ENCODE assay signal across 9 cellular contexts in the genomic region with DNA sequence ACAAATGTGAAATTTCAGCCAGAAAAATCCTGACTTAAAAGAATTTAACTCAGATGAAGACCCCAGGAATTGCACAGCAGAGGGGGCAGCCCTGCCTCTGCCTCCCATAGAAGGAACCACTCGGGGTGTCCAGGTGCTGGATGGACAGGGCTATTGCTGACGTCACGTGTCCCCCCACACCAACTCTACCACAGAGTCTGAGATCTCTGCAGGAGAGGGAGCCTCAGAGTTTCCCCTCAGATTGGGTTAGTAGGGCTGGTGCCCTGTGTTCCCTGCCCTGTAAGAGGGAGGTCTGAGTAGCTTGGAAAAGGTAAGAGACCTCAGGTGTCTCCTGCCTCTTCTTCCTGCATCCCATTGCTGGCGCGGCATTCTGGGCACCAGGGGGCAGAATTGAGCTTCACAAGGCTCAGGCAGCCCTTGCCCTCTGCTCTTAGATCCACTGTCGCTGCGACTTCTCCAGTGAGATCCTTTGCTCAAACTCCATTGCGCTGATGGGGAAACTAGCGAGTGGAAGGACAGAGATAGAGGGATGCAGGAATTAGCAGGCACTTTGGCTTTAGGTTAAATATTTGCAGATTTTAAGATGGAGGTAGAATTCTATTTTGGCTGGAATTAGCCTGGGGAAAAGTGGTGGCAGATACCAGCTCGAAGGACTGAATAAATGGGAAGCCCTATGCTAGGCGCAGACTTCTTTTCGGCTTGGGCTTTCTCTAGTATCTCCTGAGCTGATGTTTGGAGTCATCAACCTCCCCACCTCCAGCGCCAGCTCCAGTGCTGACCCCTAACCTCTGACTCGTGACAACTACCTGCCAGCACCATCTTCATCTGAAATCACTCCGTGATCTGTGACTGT. TPM values are rescaled to one million over a fixed set of nuclear protein-coding genes. Genes with fewer than 3 reads are reported as not detected.
DNase-seq lines count a peak whose midpoint lies in the region; ATAC-seq and TF ChIP-seq lines count a peak whose summit lies in the region.
"Had no signal": no experiment of that assay in that cellular context is flagged by ENCODE, and none has a peak within 500 bp of the region (broad histone marks: within the 10 kb centered on the region; RNA-seq: fewer than 3 reads in every experiment).

No MANE protein-coding gene starts in this region.

- peak; percentile 64 for ATAC-seq in PC-3
- peak in 1 of 2 donors; percentile 55 for ATAC-seq in natural killer cell treated with Interleukin-12 subunit alpha and Interleukin-12 subunit beta and Interleukin-15 and Interleukin-18, amount 100 ng/mL, for 72 hours
- ATAC-seq in stimulated activated naive B cell treated with anti-CD40 and anti-IgM and Interleukin-4, amounts not matched to agents 10 μg/mL and 1 μg/mL and 100 μg/mL, for 72 hours (replicated peaks), result peak; percentile 62 to 64
- ATAC-seq in GM19455 (IDR thresholded peaks at IDR 0.05; ENCODE audit: unreplicated experiment), result no peak

- no peaks in the 10 kb centered on the region for H3K79me2 ChIP-seq in PC-3 (ENCODE audit: low read length)

- H3F3A ChIP-seq in PC-3 (ENCODE audit: low read length, unreplicated experiment), result no peaks in the 10 kb centered on the region

- no peak overlapping the region for H3K4me3 Mint-ChIP-seq in natural killer cell treated with Interleukin-12 subunit alpha and Interleukin-12 subunit beta and Interleukin-15 and Interleukin-18, amount 100 ng/mL, for 72 hours
- H3K4me3 Mint-ChIP-seq in stimulated activated naive B cell treated with anti-CD40 and anti-IgM and Interleukin-4, amounts not matched to agents 10 μg/mL and 1 μg/mL and 100 μg/mL, for 72 hours, result no peak overlapping the region

- H3K27me3 Mint-ChIP-seq in natural killer cell treated with Interleukin-12 subunit alpha and Interleukin-12 subunit beta and Interleukin-15 and Interleukin-18, amount 100 ng/mL, for 72 hours, result peaks cover 46 to 56% of the 10 kb centered on the region in 2 donors
- H3K27me3 Mint-ChIP-seq in stimulated activated naive B cell treated with anti-CD40 and anti-IgM and Interleukin-4, amounts not matched to agents 10 μg/mL and 1 μg/mL and 100 μg/mL, for 72 hours, result peaks cover 81 to 94% of the 10 kb centered on the region in 2 donors

- peak; percentile 95 for TF ChIP-seq CTCF in PC-3 (conservative IDR thresholded peaks at IDR 0.05; ENCODE audit: low read depth, low read length)

- no peaks in the 10 kb centered on the region for H3K9me2 ChIP-seq in PC-3 (replicated peaks; ENCODE audit: low read length)

- BruUV-seq in PC-3 (replicated peaks; lab: Mats Ljungman, UMichigan), result no TSS peak

- H2AFZ ChIP-seq in PC-3 (ENCODE audit: low read length), result no peak overlapping the region

- no peak overlapping the region for H3K27ac Mint-ChIP-seq in natural killer cell treated with Interleukin-12 subunit alpha and Interleukin-12 subunit beta and Interleukin-15 and Interleukin-18, amount 100 ng/mL, for 72 hours
- peak overlapping the region; percentile 47 for H3K27ac Mint-ChIP-seq in stimulated activated naive B cell treated with anti-CD40 and anti-IgM and Interleukin-4, amounts not matched to agents 10 μg/mL and 1 μg/mL and 100 μg/mL, for 72 hours

- DNase-seq in DMS 273 (lab: John Stamatoyannopoulos, UW; ENCODE audit: unreplicated experiment), result peak; percentile 90
- peak; percentile 87 for DNase-seq in HuH-7.5 (ENCODE audit: low spot score)
- DNase-seq in PC-3, result peak; percentile 84
- peak; percentile 88 to 89 for DNase-seq in activated T-cell treated with anti-CD3 and anti-CD28 coated beads, Interleukin-2, amount 50 U/mL, for 48 hours
- peak; percentile 53 for DNase-seq in fibroblast of gingiva (ENCODE audit: low read depth)
- DNase-seq in natural killer cell treated with Interleukin-12 subunit alpha and Interleukin-12 subunit beta and Interleukin-15 and Interleukin-18, amount 100 ng/mL, for 72 hours (ENCODE audit: low spot score), result peak; percentile 81
- peak; percentile 59 for DNase-seq in stimulated activated naive B cell treated with anti-CD40 and anti-IgM and Interleukin-4, amounts not matched to agents 10 μg/mL and 1 μg/mL and 100 μg/mL, for 72 hours

- no peak overlapping the region for H3K9ac ChIP-seq in PC-3 (ENCODE audit: low read length)

- no peak overlapping the region for H3K27ac ChIP-seq in PC-3 (ENCODE audit: low read length)

- POLR2A ChIA-PET in PC-3 (lab: Charles Lee; ENCODE audit: unreplicated experiment), result no interaction called here

- no peaks in the 10 kb centered on the region; the same call in 1 of the 2 replicates for H3K4me1 ChIP-seq in PC-3 (ENCODE audit: insufficient read depth, low read length)

- H3K4me1 Mint-ChIP-seq in natural killer cell treated with Interleukin-12 subunit alpha and Interleukin-12 subunit beta and Interleukin-15 and Interleukin-18, amount 100 ng/mL, for 72 hours (ENCODE audit: low read depth in 2 of 2), result peaks cover 12 to 14% of the 10 kb centered on the region in 2 donors
- H3K4me1 Mint-ChIP-seq in stimulated activated naive B cell treated with anti-CD40 and anti-IgM and Interleukin-4, amounts not matched to agents 10 μg/mL and 1 μg/mL and 100 μg/mL, for 72 hours, result peaks cover 17 to 37% of the 10 kb centered on the region in 2 donors

- H4K20me1 ChIP-seq in PC-3 (ENCODE audit: low read length), result no peaks in the 10 kb centered on the region

- no peak overlapping the region for H3K4me3 ChIP-seq in PC-3 (ENCODE audit: low read length)

- no peak overlapping the region for H3K4me2 ChIP-seq in PC-3 (ENCODE audit: low read length)

- CTCF ChIA-PET in PC-3 (lab: Charles Lee), result interaction anchor here (0.5 to 1.5 kb wide), 9 partner anchors 8 to 1187 kb away, joined by 3 to 13 read pairs (median 3); a partner anchor contains a TSS

- H3K9me3 ChIP-seq in PC-3 (ENCODE audit: low read length), result no peaks in the 10 kb centered on the region

- H3K27me3 ChIP-seq in PC-3 (ENCODE audit: low read length), result no peaks in the 10 kb centered on the region

- no peaks in the 10 kb centered on the region for H3K36me3 ChIP-seq in PC-3 (ENCODE audit: low read depth, low read length)

- no peaks in the 10 kb centered on the region for H3K36me3 Mint-ChIP-seq in natural killer cell treated with Interleukin-12 subunit alpha and Interleukin-12 subunit beta and Interleukin-15 and Interleukin-18, amount 100 ng/mL, for 72 hours
- H3K36me3 Mint-ChIP-seq in stimulated activated naive B cell treated with anti-CD40 and anti-IgM and Interleukin-4, amounts not matched to agents 10 μg/mL and 1 μg/mL and 100 μg/mL, for 72 hours, result no peaks in the 10 kb centered on the region

- intact Hi-C loops in PC-3 (cut with micrococcal nuclease), result loop anchor here (1.0 to 10.0 kb wide), 3 partner anchors 30 to 278 kb away; no protein-coding TSS in a partner anchor

- no peaks in the 10 kb centered on the region for H3K9me3 Mint-ChIP-seq in natural killer cell treated with Interleukin-12 subunit alpha and Interleukin-12 subunit beta and Interleukin-15 and Interleukin-18, amount 100 ng/mL, for 72 hours
- no peaks in the 10 kb centered on the region for H3K9me3 Mint-ChIP-seq in stimulated activated naive B cell treated with anti-CD40 and anti-IgM and Interleukin-4, amounts not matched to agents 10 μg/mL and 1 μg/mL and 100 μg/mL, for 72 hours

RNA-seq across cellular contexts. Expression of a gene that starts 42.8 kb away (rescaled TPM):
- total RNA-seq in PC-3 (2014; rRNA removed), result 1.7 and 2.4 TPM in 2 replicates
- total RNA-seq in natural killer cell treated with Interleukin-12 subunit alpha and Interleukin-12 subunit beta and Interleukin-15 and Interleukin-18, amount 100 ng/mL, for 72 hours, result under 1 TPM; 0.26 to 0.47 TPM
- total RNA-seq: T-helper 1 cell treated with Interleukin-12 subunit alpha and Interleukin-12 subunit beta and Interleukin-4 antibody, amounts not matched to agents 30 ng/mL and 1 ng/mL, for 36 hours had no signal

RNA-seq across cellular contexts. Expression of a gene that starts 52.8 kb away (rescaled TPM):
- total RNA-seq in PC-3 (2014; rRNA removed), result 2.0 and 5.0 TPM in 2 replicates
- 1 to 10 TPM; 4.1 to 6.6 TPM for total RNA-seq in natural killer cell treated with Interleukin-12 subunit alpha and Interleukin-12 subunit beta and Interleukin-15 and Interleukin-18, amount 100 ng/mL, for 72 hours
